ENCODE assay signal across 8 cellular contexts in the genomic region with DNA sequence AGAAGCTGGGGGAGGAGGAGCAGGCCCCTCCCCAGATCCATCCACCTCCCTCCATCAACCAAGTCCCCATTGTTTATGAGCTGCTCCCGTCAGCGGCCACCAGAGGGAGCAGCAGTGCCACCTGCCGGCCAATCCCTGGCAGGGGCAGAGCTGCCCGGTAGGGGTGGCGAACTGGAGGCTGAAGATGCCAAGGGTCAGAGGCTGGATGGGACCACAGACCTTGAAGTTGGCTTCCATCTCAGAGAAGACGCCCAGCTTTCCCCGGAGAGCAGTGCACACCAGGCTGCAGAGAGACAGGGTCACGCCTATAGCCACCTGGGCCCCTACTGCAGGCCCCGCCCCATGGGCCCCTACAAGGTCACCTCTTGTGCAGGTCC. TPM values are rescaled to one million over a fixed set of nuclear protein-coding genes. Genes with fewer than 3 reads are reported as not detected.
A peak's percentile ranks its signal among the peaks of the same experiment; 100 is the strongest.
DNase-seq lines count a peak whose midpoint lies in the region; ATAC-seq and TF ChIP-seq lines count a peak whose summit lies in the region.

No MANE protein-coding gene starts in this region.

- peaks cover 46% of the 10 kb centered on the region for H3K4me1 Mint-ChIP-seq in T-helper 1 cell treated with Interleukin-12 subunit alpha and Interleukin-12 subunit beta and Interleukin-4 antibody, amounts not matched to agents 30 μg/mL and 1 μg/mL, for 36 hours (ENCODE audit: low read depth)

- H3K9me3 Mint-ChIP-seq in T-helper 1 cell treated with Interleukin-12 subunit alpha and Interleukin-12 subunit beta and Interleukin-4 antibody, amounts not matched to agents 30 μg/mL and 1 μg/mL, for 36 hours: no peaks in the 10 kb centered on the region

- no peak overlapping the region for H3K27ac ChIP-seq in adrenal gland
- H3K27ac ChIP-seq in sigmoid colon: peak overlapping the region in 3 of 4 donors; percentile 20 to 63 (median 52)

- no peak overlapping the region for H3K4me3 ChIP-seq in adrenal gland
- H3K4me3 ChIP-seq in sigmoid colon: no peak overlapping the region

- no peak for TF ChIP-seq POLR2A in adrenal gland (IDR thresholded peaks at IDR 0.05)
- TF ChIP-seq POLR2A in sigmoid colon (IDR thresholded peaks at IDR 0.05): no peak

- TF ChIP-seq EP300 in sigmoid colon (IDR thresholded peaks at IDR 0.05): no peak

- peak; percentile 27 for ATAC-seq in left ventricle myocardium superior
- no peak for ATAC-seq in GM18858 (IDR thresholded peaks at IDR 0.05; ENCODE audit: unreplicated experiment)

- H3K36me3 Mint-ChIP-seq in T-helper 1 cell treated with Interleukin-12 subunit alpha and Interleukin-12 subunit beta and Interleukin-4 antibody, amounts not matched to agents 30 μg/mL and 1 μg/mL, for 36 hours (ENCODE audit: low read depth): peaks cover 23% of the 10 kb centered on the region

- intact Hi-C loops in adrenal gland (cut with DNase I) (loop anchor here (2.0 to 5.0 kb wide), 3 partner anchors 78 to 104 kb away; a partner anchor contains a TSS), left ventricle myocardium superior (cut with micrococcal nuclease) (loop anchor here (10.0 kb wide), 1 partner anchor 100 kb away; no protein-coding TSS in a partner anchor), sigmoid colon (cut with DNase I) (loop anchor here (1.0 to 5.0 kb wide), 2 partner anchors 105 to 118 kb away; a partner anchor contains a TSS)

- H3K4me3 Mint-ChIP-seq in T-helper 1 cell treated with Interleukin-12 subunit alpha and Interleukin-12 subunit beta and Interleukin-4 antibody, amounts not matched to agents 30 μg/mL and 1 μg/mL, for 36 hours: peak overlapping the region; percentile 46

- peak overlapping the region; percentile 65 for H3K27ac Mint-ChIP-seq in T-helper 1 cell treated with Interleukin-12 subunit alpha and Interleukin-12 subunit beta and Interleukin-4 antibody, amounts not matched to agents 30 μg/mL and 1 μg/mL, for 36 hours

- 15 to 20% (median 16%) methylated on average over 8 to 9 of the region's 9 CpGs; no CpG with 5 or more reads in 1 of the 4 donors for WGBS in adrenal gland, 4 donors
- 16 to 24% methylated on average over 9 of the region's 9 CpGs for WGBS in sigmoid colon, 2 donors

- no peaks in the 10 kb centered on the region for H3K27me3 Mint-ChIP-seq in T-helper 1 cell treated with Interleukin-12 subunit alpha and Interleukin-12 subunit beta and Interleukin-4 antibody, amounts not matched to agents 30 μg/mL and 1 μg/mL, for 36 hours (ENCODE audit: low read depth)

- H3K36me3 ChIP-seq in adrenal gland (replicated peaks in 1 of 2) (peaks cover 0 to 43% of the 10 kb centered on the region in 2 donors), sigmoid colon (peaks cover 4 to 45% (median 15%) of the 10 kb centered on the region in 4 donors)

- DNase-seq in NCI-H128 (lab: John Stamatoyannopoulos, UW; ENCODE audit: unreplicated experiment): peak; percentile 57
- peak; percentile 73 to 84 (median 79) for DNase-seq in adrenal gland
- DNase-seq in left ventricle myocardium superior: peak; percentile 85
- peak; percentile 88 for DNase-seq in sigmoid colon
- no peak for DNase-seq in amniotic stem cell (lab: John Stamatoyannopoulos, UW)

- H3K4me1 ChIP-seq in adrenal gland (replicated peaks in 1 of 2) (peaks cover 15 to 21% of the 10 kb centered on the region in 2 donors), sigmoid colon (peaks cover 0 to 38% (median 34%) of the 10 kb centered on the region in 4 donors)

- TF ChIP-seq CTCF in GM12873 (IDR thresholded peaks at IDR 0.05; ENCODE audit: insufficient read depth, low read depth, low read length, missing control alignments): peak; percentile 100
- peak; percentile 97 to 100 (median 98) for TF ChIP-seq CTCF in adrenal gland (IDR thresholded peaks at IDR 0.05)
- peak; percentile 99 to 100 (median 99) for TF ChIP-seq CTCF in sigmoid colon (IDR thresholded peaks at IDR 0.05)

- H3K9me3 ChIP-seq in adrenal gland (replicated peaks in 1 of 3) (no peaks in the 10 kb centered on the region), sigmoid colon (no peaks in the 10 kb centered on the region)

- H3K27me3 ChIP-seq in adrenal gland (no peaks in the 10 kb centered on the region), sigmoid colon (no peaks in the 10 kb centered on the region)

RNA-seq across cellular contexts. Expression of a gene that starts 3.6 kb away (rescaled TPM):
- total RNA-seq in adrenal gland (100 to 1,000 TPM in 2 of 8 donors, 10 to 100 TPM in 6; 57.9 to 183 (median 72.5) TPM), left ventricle myocardium superior (44.9 TPM), sigmoid colon (10 to 100 TPM; 37.5 to 60.7 (median 48.6) TPM)
- polyA plus RNA-seq in adrenal gland (10 to 100 TPM; 71.3 to 87.4 (median 72.5) TPM), sigmoid colon (10 to 100 TPM; 54.4 to 66.1 (median 58.3) TPM)

RNA-seq across cellular contexts. Expression of a gene that starts 5.1 kb away (rescaled TPM):
- total RNA-seq in adrenal gland (1 to 10 TPM in 3 of 8 donors, under 1 TPM in 3, not detected in 2; 0.28 to 3.4 (median 0.94) TPM), left ventricle myocardium superior (1.1 TPM), sigmoid colon (under 1 TPM in 1 of 4 donors, not detected in 3; 0.82 TPM)
- polyA plus RNA-seq in adrenal gland (1 to 10 TPM in 2 of 3 donors, under 1 TPM in 1; 0.88 to 4.8 (median 2.9) TPM), sigmoid colon (1 to 10 TPM in 2 of 3 donors, not detected in 1; 2.3 to 3.1 TPM)

RNA-seq across cellular contexts. Expression of a gene that starts 5.8 kb away (rescaled TPM):
- 100 to 1,000 TPM in 2 of 8 donors, 10 to 100 TPM in 6; 30.9 to 162 (median 66.0) TPM for total RNA-seq in adrenal gland
- polyA plus RNA-seq in adrenal gland: 100 to 1,000 TPM in 1 of 3 donors, 10 to 100 TPM in 1, under 1 TPM in 1; 0.16 to 124 (median 57.6) TPM
- 30.0 TPM for total RNA-seq in left ventricle myocardium superior
- total RNA-seq in sigmoid colon: 10 to 100 TPM; 57.1 to 73.6 (median 67.6) TPM
- 10 to 100 TPM in 2 of 3 donors, 1 to 10 TPM in 1; 4.2 to 31.6 (median 13.2) TPM for polyA plus RNA-seq in sigmoid colon

RNA-seq across cellular contexts. Expression of a gene that starts 12.1 kb away (rescaled TPM):
- 100 to 1,000 TPM in 2 of 8 donors, 10 to 100 TPM in 6; 34.4 to 111 (median 63.6) TPM for total RNA-seq in adrenal gland
- 100 to 1,000 TPM in 1 of 3 donors, 10 to 100 TPM in 2; 20.3 to 156 (median 92.9) TPM for polyA plus RNA-seq in adrenal gland
- total RNA-seq in left ventricle myocardium superior: 95.2 TPM
- 100 to 1,000 TPM in 2 of 4 donors, 10 to 100 TPM in 2; 71.7 to 120 (median 97.3) TPM for total RNA-seq in sigmoid colon
- 10 to 100 TPM in 2 of 3 donors, 1 to 10 TPM in 1; 8.6 to 24.0 (median 19.4) TPM for polyA plus RNA-seq in sigmoid colon

RNA-seq across cellular contexts. Expression of a gene that starts 15.5 kb away (rescaled TPM):
- total RNA-seq in adrenal gland: 10 to 100 TPM in 1 of 8 donors, 1 to 10 TPM in 7; 2.7 to 34.4 (median 4.0) TPM
- polyA plus RNA-seq in adrenal gland: 10 to 100 TPM; 12.0 to 32.4 (median 12.7) TPM
- total RNA-seq in left ventricle myocardium superior: 0.32 TPM
- 10 to 100 TPM in 1 of 4 donors, 1 to 10 TPM in 1, under 1 TPM in 1, not detected in 1; 0.36 to 12.4 (median 2.8) TPM for total RNA-seq in sigmoid colon
- 1 to 10 TPM; 1.6 to 3.6 (median 2.9) TPM for polyA plus RNA-seq in sigmoid colon

Comparison
In these comparisons a context has a peak if more than half of its experiments do, and no peak if none do; other contexts are left out.
1. H3K27ac ChIP-seq: peak in sigmoid colon (3 of 4); none in adrenal gland (0 of 5).
2. Peak in every context shown above with its lines, with median percentiles within 50 percentile points of each other: CTCF ChIP-seq.